In the genomic region with DNA sequence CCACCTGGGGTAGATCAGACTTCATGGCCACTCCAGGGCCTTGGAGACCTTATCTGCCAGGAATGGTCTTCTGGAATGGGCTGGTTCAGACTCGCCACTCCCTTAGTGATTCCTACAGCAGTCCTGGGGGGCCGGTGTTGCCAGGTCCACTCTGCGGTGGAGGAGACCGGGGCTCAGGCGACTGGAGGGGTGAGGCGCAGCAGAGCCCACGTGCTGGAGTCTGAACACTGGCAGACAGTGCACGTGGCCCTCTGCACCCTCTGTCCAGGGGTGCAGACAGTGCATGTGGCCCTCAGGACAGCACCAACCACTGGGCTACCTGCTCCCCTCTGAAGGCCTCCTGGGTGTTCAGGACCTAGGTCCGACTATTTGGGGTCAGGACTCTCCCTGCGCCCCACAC, we compare ENCODE assay signal across 26 cellular contexts.
"Had no signal": no experiment of that assay in that cellular context is flagged by ENCODE, and none has a peak within 500 bp of the region (broad histone marks: within the 10 kb centered on the region; RNA-seq: fewer than 3 reads in every experiment).

No MANE protein-coding gene starts in this region.

- H3K36me3 Mint-ChIP-seq: activated naive CD4-positive, alpha-beta T cell treated with anti-CD3 and anti-CD28 coated beads, Interleukin-2, amount 10 ng/mL, durations not matched to agents 7 days and 5 days; activated naive CD8-positive, alpha-beta T cell treated with anti-CD3 and anti-CD28 coated beads for 36 hours had no signal

- H3K4me1 Mint-ChIP-seq: activated T-helper 17 cell treated with anti-CD3 and anti-CD28 coated beads, Interleukin-2, amount 50 U/mL, for 72 hours had no signal

- H3K4me3 Mint-ChIP-seq: activated CD4-positive, alpha-beta memory T cell treated with anti-CD3 and anti-CD28 coated beads, Interleukin-2, amount 10 ng/mL, durations not matched to agents 7 days and 5 days; activated CD4-positive, alpha-beta T cell treated with anti-CD3 and anti-CD28 coated beads for 36 hours; activated naive CD4-positive, alpha-beta T cell treated with anti-CD3 and anti-CD28 coated beads, Interleukin-2, amount 10 ng/mL, durations not matched to agents 7 days and 5 days; activated naive CD8-positive, alpha-beta T cell treated with anti-CD3 and anti-CD28 coated beads for 36 hours; activated T-helper 17 cell treated with anti-CD3 and anti-CD28 coated beads, Interleukin-2, amount 50 U/mL, for 72 hours had no signal

- H3K27ac Mint-ChIP-seq: activated CD4-positive, alpha-beta memory T cell treated with anti-CD3 and anti-CD28 coated beads, Interleukin-2, amount 10 ng/mL, durations not matched to agents 7 days and 5 days; activated CD4-positive, alpha-beta T cell treated with anti-CD3 and anti-CD28 coated beads for 36 hours; activated naive CD4-positive, alpha-beta T cell treated with anti-CD3 and anti-CD28 coated beads, Interleukin-2, amount 10 ng/mL, durations not matched to agents 7 days and 5 days; activated naive CD8-positive, alpha-beta T cell treated with anti-CD3 and anti-CD28 coated beads for 36 hours; activated T-helper 17 cell treated with anti-CD3 and anti-CD28 coated beads, Interleukin-2, amount 50 U/mL, for 72 hours had no signal

- H3K4me3 ChIP-seq: K562, Peyer's patch had no signal

- H3K36me3 ChIP-seq: Peyer's patch, WERI-Rb-1 had no signal

- H3K27ac ChIP-seq: RWPE1, WERI-Rb-1 had no signal

- DNase-seq: activated CD4-positive, alpha-beta memory T cell treated with anti-CD3 and anti-CD28 coated beads, Interleukin-2, amount 10 ng/mL, durations not matched to agents 7 days and 5 days; activated CD4-positive, alpha-beta T cell treated with anti-CD3 and anti-CD28 coated beads for 36 hours; activated CD4-positive, alpha-beta T cell treated with anti-CD3 and anti-CD28 coated beads, Interleukin-2, amount 50 U/mL, for 1 hour; activated gamma-delta T cell; activated naive CD4-positive, alpha-beta T cell treated with anti-CD3 and anti-CD28 coated beads, Interleukin-2, amount 10 ng/mL, durations not matched to agents 7 days and 5 days; activated naive CD8-positive, alpha-beta T cell treated with anti-CD3 and anti-CD28 coated beads for 36 hours; activated T-cell treated with anti-CD3 and anti-CD28 coated beads for 4 hours; activated T-cell treated with anti-CD3 and anti-CD28 coated beads, Interleukin-2, amount 50 U/mL, for 48 hours; anterior cingulate cortex; Karpas-422; MM.1S; NCI-H1105; NCI-H1436; NCI-H1694 treated with DMSO at 0.1 percent for 48 hours; NCI-H2029 treated with DMSO at 0.1 percent for 48 hours; NCI-H345; NCI-H510A; NCI-H526 treated with DMSO at 0.1 percent for 48 hours; NK-92 treated with Interleukin-12 subunit alpha and Interleukin-12 subunit beta, amount 100 ng/mL, for 24 hours; Peyer's patch; SHP77 treated with DMSO at 0.1 percent for 48 hours; T-helper 1 cell; WERI-Rb-1 had no signal

- H3K9me3 Mint-ChIP-seq: activated CD4-positive, alpha-beta memory T cell treated with anti-CD3 and anti-CD28 coated beads, Interleukin-2, amount 10 ng/mL, durations not matched to agents 7 days and 5 days; activated naive CD4-positive, alpha-beta T cell treated with anti-CD3 and anti-CD28 coated beads, Interleukin-2, amount 10 ng/mL, durations not matched to agents 7 days and 5 days; activated naive CD8-positive, alpha-beta T cell treated with anti-CD3 and anti-CD28 coated beads for 36 hours; activated T-helper 17 cell treated with anti-CD3 and anti-CD28 coated beads, Interleukin-2, amount 50 U/mL, for 72 hours had no signal

- H3K9me3 ChIP-seq: Peyer's patch had no signal

- H3K27me3 Mint-ChIP-seq: activated CD4-positive, alpha-beta memory T cell treated with anti-CD3 and anti-CD28 coated beads, Interleukin-2, amount 10 ng/mL, durations not matched to agents 7 days and 5 days; activated CD4-positive, alpha-beta T cell treated with anti-CD3 and anti-CD28 coated beads for 36 hours; activated naive CD4-positive, alpha-beta T cell treated with anti-CD3 and anti-CD28 coated beads, Interleukin-2, amount 10 ng/mL, durations not matched to agents 7 days and 5 days; activated naive CD8-positive, alpha-beta T cell treated with anti-CD3 and anti-CD28 coated beads for 36 hours; activated T-helper 17 cell treated with anti-CD3 and anti-CD28 coated beads, Interleukin-2, amount 50 U/mL, for 72 hours had no signal

- H3K27me3 ChIP-seq: Peyer's patch had no signal

- ATAC-seq: activated CD4-positive, alpha-beta T cell treated with anti-CD3 and anti-CD28 coated beads for 36 hours; activated T-helper 17 cell treated with anti-CD3 and anti-CD28 coated beads, Interleukin-2, amount 50 U/mL, for 72 hours; K562 had no signal
